ENCODE assay signal across 1 cellular context in genomic region chr3:160020057-160020711, GRCh38.
TF ChIP-seq lines count a peak whose summit lies in the region.

No MANE protein-coding gene starts in this region.

TF ChIP-seq in H1, 55 proteins besides CTCF, POLR2A, EP300 and RAD21:
- TF ChIP-seq SUZ12 (IDR thresholded peaks at IDR 0.05; ENCODE audit: low read length), result no peak
- TF ChIP-seq KDM1A (IDR thresholded peaks at IDR 0.05; ENCODE audit: borderline replicate concordance, low read length), result peak; percentile 46; the same call in 1 of the 2 replicates
- TF ChIP-seq HDAC2 (IDR thresholded peaks at IDR 0.05; ENCODE audit: borderline replicate concordance in 1 of 2, low read depth in 2 of 2, low read length in 2 of 2), result no peak
- no peak for TF ChIP-seq NANOG (IDR thresholded peaks at IDR 0.05; ENCODE audit: insufficient read depth, low read depth, low read length, poor library complexity, severe bottlenecking)
